In the genomic region with DNA sequence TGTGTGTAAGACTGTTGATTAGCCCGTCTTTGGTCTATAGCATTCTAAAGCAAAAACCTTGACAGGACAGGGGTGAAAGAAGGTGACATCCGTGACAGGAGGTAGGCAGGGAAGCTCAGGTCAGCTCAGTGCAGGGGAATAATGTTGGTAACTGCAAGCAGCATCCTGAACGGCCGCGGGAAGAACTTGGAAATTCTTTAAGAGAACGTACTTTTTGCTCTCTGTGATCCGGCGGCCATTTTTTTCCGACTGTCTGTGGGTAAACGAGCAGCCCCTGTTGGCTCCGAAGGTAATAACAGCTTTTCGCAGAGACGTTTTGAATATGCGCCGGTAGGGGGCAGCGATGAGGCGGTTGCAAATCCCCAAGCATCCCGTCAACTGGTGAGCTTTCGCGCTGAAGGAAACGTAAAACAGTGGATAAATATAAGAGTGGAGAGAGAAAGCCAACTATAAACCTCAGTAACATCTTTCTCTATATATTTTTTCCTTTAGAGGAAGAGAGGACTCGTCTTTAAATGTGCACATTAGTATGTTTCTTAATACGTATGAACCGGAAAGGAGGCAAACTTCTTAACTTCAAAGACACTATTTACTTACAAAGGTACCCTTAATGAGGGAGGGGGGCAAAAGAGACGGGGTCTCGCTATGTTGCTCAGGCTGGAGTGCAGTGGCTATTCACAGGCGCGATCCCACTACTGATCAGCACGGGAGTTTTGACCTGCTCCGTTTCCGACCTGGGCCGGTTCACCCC, we compare ENCODE assay signal across 1 cellular context.
TF ChIP-seq lines count a peak whose summit lies in the region.

No MANE protein-coding gene starts in this region.

TF ChIP-seq in H1, 55 proteins besides CTCF, POLR2A, EP300 and RAD21:
- TF ChIP-seq TAF7 (optimal IDR thresholded peaks at IDR 0.05; ENCODE audit: borderline replicate concordance, low read depth, low read length) (peak; percentile 50), CBX8 (IDR thresholded peaks at IDR 0.05; ENCODE audit: borderline replicate concordance, low read depth, low read length) (no peak), SRF (IDR thresholded peaks at IDR 0.05; ENCODE audit: low read depth, low read length) (0 out of 2 replicates have a peak, but pooled peaks have one; percentile 23), SIRT6 (IDR thresholded peaks at IDR 0.05; ENCODE audit: low read length) (no peak), CBX5 (IDR thresholded peaks at IDR 0.05; ENCODE audit: low read depth, low read length) (no peak), RFX5 (IDR thresholded peaks at IDR 0.05; ENCODE audit: borderline replicate concordance, low read depth, low read length) (no peak), JUND (IDR thresholded peaks at IDR 0.05; ENCODE audit: low read length) (no peak), RNF2 (IDR thresholded peaks at IDR 0.05; ENCODE audit: borderline replicate concordance, low read depth, low read length, missing control alignments, poor library complexity, severe bottlenecking) (no peak), PHF8 (conservative IDR thresholded peaks at IDR 0.05; ENCODE audit: low read depth, low read length) (no peak), SP2 (IDR thresholded peaks at IDR 0.05; ENCODE audit: low read length) (no peak), FOSL1 (IDR thresholded peaks at IDR 0.05; ENCODE audit: insufficient read depth, low read depth, low read length) (no peak), NANOG (IDR thresholded peaks at IDR 0.05; ENCODE audit: insufficient read depth, low read depth, low read length, poor library complexity, severe bottlenecking) (no peak), JUN (IDR thresholded peaks at IDR 0.05; ENCODE audit: low read depth, low read length) (no peak), SP4 (IDR thresholded peaks at IDR 0.05; ENCODE audit: low read length) (0 out of 2 replicates have a peak, but pooled peaks have one; percentile 40), CTBP2 (IDR thresholded peaks at IDR 0.05; ENCODE audit: borderline replicate concordance, insufficient read depth, insufficient read length, low read length) (no peak), TAF1 (IDR thresholded peaks at IDR 0.05; ENCODE audit: low read depth, low read length) (peak; percentile 85), CREB1 (IDR thresholded peaks at IDR 0.05) (0 out of 2 replicates have a peak, but pooled peaks have one; percentile 33), RBBP5 (IDR thresholded peaks at IDR 0.05; ENCODE audit: borderline replicate concordance, low read depth, low read length) (no peak; the same call in 1 of the 2 replicates), GABPA (IDR thresholded peaks at IDR 0.05; ENCODE audit: borderline replicate concordance, insufficient read depth, low read length) (no peak), BRCA1 (IDR thresholded peaks at IDR 0.05; ENCODE audit: low read depth, low read length) (no peak), KDM5A (IDR thresholded peaks at IDR 0.05; ENCODE audit: low read length) (no peak), CHD2 (IDR thresholded peaks at IDR 0.05; ENCODE audit: low read length) (no peak), KDM1A (IDR thresholded peaks at IDR 0.05; ENCODE audit: borderline replicate concordance, low read length) (peak; percentile 75), SIN3A (conservative IDR thresholded peaks at IDR 0.05 in 1 of 2, IDR thresholded peaks at IDR 0.05 in 1 of 2; ENCODE audit: low read depth in 1 of 2, low read length in 2 of 2) (0 out of 4 replicates have a peak, but pooled peaks of 1 of the 2 experiments have one; percentile 18), TEAD4 (IDR thresholded peaks at IDR 0.05; ENCODE audit: low read depth, low read length) (no peak), HDAC6 (IDR thresholded peaks at IDR 0.05; ENCODE audit: low read depth, low read length) (no peak), KDM4A (IDR thresholded peaks at IDR 0.05; ENCODE audit: low read depth, low read length, severe bottlenecking) (peak; percentile 28), TCF12 (IDR thresholded peaks at IDR 0.05; ENCODE audit: low read depth, low read length) (peak; percentile 84), RXRA (IDR thresholded peaks at IDR 0.05; ENCODE audit: insufficient read depth, low read depth, low read length) (no peak), ZNF274 (IDR thresholded peaks at IDR 0.05; ENCODE audit: borderline replicate concordance, extremely low read depth, low read length) (no peak), SP1 (IDR thresholded peaks at IDR 0.05; ENCODE audit: low read depth, low read length) (no peak), HDAC2 (IDR thresholded peaks at IDR 0.05; ENCODE audit: borderline replicate concordance in 1 of 2, low read depth in 2 of 2, low read length in 2 of 2) (0 out of 4 replicates have a peak, but pooled peaks of 1 of the 2 experiments have one; percentile 21), CEBPB (IDR thresholded peaks at IDR 0.05; ENCODE audit: low read depth, low read length) (no peak), SUZ12 (IDR thresholded peaks at IDR 0.05; ENCODE audit: low read length) (no peak), SIX5 (IDR thresholded peaks at IDR 0.05; ENCODE audit: low read depth, low read length) (no peak), ASH2L (IDR thresholded peaks at IDR 0.05; ENCODE audit: low read length) (peak; percentile 49), YY1 (IDR thresholded peaks at IDR 0.05; ENCODE audit: low read depth, low read length) (peak; percentile 98), CHD1 (IDR thresholded peaks at IDR 0.05; ENCODE audit: low read depth, low read length) (no peak), GTF2F1 (IDR thresholded peaks at IDR 0.05; ENCODE audit: borderline replicate concordance, low read depth, low read length) (no peak), NRF1 (IDR thresholded peaks at IDR 0.05; ENCODE audit: low read depth, low read length) (no peak), POU5F1 (IDR thresholded peaks at IDR 0.05; ENCODE audit: low read depth, low read length) (peak; percentile 99), SAP30 (IDR thresholded peaks at IDR 0.05; ENCODE audit: insufficient read depth, insufficient replicate concordance, low read length) (peak; percentile 28), EZH2 (IDR thresholded peaks at IDR 0.05; ENCODE audit: low read depth, low read length, severe bottlenecking) (no peak), BACH1 (IDR thresholded peaks at IDR 0.05; ENCODE audit: low read length) (no peak), EGR1 (IDR thresholded peaks at IDR 0.05; ENCODE audit: borderline replicate concordance, low read depth, low read length) (0 out of 2 replicates have a peak, but pooled peaks have one; percentile 13), BCL11A (IDR thresholded peaks at IDR 0.05; ENCODE audit: low read depth in 2 of 2, low read length in 2 of 2) (no peak)
- TF ChIP-seq, protein P1, sequence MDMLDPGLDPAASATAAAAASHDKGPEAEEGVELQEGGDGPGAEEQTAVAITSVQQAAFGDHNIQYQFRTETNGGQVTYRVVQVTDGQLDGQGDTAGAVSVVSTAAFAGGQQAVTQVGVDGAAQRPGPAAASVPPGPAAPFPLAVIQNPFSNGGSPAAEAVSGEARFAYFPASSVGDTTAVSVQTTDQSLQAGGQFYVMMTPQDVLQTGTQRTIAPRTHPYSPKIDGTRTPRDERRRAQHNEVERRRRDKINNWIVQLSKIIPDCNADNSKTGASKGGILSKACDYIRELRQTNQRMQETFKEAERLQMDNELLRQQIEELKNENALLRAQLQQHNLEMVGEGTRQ (IDR thresholded peaks at IDR 0.05; ENCODE audit: low read length): no peak
- TF ChIP-seq, protein P2, sequence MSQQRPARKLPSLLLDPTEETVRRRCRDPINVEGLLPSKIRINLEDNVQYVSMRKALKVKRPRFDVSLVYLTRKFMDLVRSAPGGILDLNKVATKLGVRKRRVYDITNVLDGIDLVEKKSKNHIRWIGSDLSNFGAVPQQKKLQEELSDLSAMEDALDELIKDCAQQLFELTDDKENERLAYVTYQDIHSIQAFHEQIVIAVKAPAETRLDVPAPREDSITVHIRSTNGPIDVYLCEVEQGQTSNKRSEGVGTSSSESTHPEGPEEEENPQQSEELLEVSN (IDR thresholded peaks at IDR 0.05): no peak
- TF ChIP-seq, protein P3, sequence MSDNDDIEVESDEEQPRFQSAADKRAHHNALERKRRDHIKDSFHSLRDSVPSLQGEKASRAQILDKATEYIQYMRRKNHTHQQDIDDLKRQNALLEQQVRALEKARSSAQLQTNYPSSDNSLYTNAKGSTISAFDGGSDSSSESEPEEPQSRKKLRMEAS (IDR thresholded peaks at IDR 0.05): peak; percentile 7; the same call in 1 of the 2 replicates
- TF ChIP-seq, protein P4, sequence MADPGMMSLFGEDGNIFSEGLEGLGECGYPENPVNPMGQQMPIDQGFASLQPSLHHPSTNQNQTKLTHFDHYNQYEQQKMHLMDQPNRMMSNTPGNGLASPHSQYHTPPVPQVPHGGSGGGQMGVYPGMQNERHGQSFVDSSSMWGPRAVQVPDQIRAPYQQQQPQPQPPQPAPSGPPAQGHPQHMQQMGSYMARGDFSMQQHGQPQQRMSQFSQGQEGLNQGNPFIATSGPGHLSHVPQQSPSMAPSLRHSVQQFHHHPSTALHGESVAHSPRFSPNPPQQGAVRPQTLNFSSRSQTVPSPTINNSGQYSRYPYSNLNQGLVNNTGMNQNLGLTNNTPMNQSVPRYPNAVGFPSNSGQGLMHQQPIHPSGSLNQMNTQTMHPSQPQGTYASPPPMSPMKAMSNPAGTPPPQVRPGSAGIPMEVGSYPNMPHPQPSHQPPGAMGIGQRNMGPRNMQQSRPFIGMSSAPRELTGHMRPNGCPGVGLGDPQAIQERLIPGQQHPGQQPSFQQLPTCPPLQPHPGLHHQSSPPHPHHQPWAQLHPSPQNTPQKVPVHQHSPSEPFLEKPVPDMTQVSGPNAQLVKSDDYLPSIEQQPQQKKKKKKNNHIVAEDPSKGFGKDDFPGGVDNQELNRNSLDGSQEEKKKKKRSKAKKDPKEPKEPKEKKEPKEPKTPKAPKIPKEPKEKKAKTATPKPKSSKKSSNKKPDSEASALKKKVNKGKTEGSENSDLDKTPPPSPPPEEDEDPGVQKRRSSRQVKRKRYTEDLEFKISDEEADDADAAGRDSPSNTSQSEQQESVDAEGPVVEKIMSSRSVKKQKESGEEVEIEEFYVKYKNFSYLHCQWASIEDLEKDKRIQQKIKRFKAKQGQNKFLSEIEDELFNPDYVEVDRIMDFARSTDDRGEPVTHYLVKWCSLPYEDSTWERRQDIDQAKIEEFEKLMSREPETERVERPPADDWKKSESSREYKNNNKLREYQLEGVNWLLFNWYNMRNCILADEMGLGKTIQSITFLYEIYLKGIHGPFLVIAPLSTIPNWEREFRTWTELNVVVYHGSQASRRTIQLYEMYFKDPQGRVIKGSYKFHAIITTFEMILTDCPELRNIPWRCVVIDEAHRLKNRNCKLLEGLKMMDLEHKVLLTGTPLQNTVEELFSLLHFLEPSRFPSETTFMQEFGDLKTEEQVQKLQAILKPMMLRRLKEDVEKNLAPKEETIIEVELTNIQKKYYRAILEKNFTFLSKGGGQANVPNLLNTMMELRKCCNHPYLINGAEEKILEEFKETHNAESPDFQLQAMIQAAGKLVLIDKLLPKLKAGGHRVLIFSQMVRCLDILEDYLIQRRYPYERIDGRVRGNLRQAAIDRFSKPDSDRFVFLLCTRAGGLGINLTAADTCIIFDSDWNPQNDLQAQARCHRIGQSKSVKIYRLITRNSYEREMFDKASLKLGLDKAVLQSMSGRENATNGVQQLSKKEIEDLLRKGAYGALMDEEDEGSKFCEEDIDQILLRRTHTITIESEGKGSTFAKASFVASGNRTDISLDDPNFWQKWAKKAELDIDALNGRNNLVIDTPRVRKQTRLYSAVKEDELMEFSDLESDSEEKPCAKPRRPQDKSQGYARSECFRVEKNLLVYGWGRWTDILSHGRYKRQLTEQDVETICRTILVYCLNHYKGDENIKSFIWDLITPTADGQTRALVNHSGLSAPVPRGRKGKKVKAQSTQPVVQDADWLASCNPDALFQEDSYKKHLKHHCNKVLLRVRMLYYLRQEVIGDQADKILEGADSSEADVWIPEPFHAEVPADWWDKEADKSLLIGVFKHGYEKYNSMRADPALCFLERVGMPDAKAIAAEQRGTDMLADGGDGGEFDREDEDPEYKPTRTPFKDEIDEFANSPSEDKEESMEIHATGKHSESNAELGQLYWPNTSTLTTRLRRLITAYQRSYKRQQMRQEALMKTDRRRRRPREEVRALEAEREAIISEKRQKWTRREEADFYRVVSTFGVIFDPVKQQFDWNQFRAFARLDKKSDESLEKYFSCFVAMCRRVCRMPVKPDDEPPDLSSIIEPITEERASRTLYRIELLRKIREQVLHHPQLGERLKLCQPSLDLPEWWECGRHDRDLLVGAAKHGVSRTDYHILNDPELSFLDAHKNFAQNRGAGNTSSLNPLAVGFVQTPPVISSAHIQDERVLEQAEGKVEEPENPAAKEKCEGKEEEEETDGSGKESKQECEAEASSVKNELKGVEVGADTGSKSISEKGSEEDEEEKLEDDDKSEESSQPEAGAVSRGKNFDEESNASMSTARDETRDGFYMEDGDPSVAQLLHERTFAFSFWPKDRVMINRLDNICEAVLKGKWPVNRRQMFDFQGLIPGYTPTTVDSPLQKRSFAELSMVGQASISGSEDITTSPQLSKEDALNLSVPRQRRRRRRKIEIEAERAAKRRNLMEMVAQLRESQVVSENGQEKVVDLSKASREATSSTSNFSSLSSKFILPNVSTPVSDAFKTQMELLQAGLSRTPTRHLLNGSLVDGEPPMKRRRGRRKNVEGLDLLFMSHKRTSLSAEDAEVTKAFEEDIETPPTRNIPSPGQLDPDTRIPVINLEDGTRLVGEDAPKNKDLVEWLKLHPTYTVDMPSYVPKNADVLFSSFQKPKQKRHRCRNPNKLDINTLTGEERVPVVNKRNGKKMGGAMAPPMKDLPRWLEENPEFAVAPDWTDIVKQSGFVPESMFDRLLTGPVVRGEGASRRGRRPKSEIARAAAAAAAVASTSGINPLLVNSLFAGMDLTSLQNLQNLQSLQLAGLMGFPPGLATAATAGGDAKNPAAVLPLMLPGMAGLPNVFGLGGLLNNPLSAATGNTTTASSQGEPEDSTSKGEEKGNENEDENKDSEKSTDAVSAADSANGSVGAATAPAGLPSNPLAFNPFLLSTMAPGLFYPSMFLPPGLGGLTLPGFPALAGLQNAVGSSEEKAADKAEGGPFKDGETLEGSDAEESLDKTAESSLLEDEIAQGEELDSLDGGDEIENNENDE (IDR thresholded peaks at IDR 0.05; ENCODE audit: insufficient replicate concordance, low read length): no peak
- TF ChIP-seq, protein P5, sequence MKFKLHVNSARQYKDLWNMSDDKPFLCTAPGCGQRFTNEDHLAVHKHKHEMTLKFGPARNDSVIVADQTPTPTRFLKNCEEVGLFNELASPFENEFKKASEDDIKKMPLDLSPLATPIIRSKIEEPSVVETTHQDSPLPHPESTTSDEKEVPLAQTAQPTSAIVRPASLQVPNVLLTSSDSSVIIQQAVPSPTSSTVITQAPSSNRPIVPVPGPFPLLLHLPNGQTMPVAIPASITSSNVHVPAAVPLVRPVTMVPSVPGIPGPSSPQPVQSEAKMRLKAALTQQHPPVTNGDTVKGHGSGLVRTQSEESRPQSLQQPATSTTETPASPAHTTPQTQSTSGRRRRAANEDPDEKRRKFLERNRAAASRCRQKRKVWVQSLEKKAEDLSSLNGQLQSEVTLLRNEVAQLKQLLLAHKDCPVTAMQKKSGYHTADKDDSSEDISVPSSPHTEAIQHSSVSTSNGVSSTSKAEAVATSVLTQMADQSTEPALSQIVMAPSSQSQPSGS (IDR thresholded peaks at IDR 0.05; ENCODE audit: low read length): peak; percentile 96
- TF ChIP-seq, protein P6, sequence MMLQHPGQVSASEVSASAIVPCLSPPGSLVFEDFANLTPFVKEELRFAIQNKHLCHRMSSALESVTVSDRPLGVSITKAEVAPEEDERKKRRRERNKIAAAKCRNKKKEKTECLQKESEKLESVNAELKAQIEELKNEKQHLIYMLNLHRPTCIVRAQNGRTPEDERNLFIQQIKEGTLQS (IDR thresholded peaks at IDR 0.05; ENCODE audit: insufficient read depth, low read depth, low read length): peak; percentile 64; the same call in 1 of the 2 replicates
